14 cellular contexts compared by ENCODE assay signal in genomic region chr7:101677421-101678137, GRCh38. TPM values are rescaled to one million over a fixed set of nuclear protein-coding genes. Genes with fewer than 3 reads are reported as not detected.
DNase-seq lines count a peak whose midpoint lies in the region; ATAC-seq and TF ChIP-seq lines count a peak whose summit lies in the region.
"Had no signal": no experiment of that assay in that cellular context is flagged by ENCODE, and none has a peak within 500 bp of the region (broad histone marks: within the 10 kb centered on the region; RNA-seq: fewer than 3 reads in every experiment).

No MANE protein-coding gene starts in this region.

- no peaks in the 10 kb centered on the region for H3K9me2 ChIP-seq in OCI-LY7 (ENCODE audit: insufficient read depth, low read length)

- peak overlapping the region; percentile 33 for H2AFZ ChIP-seq in mammary epithelial cell (ENCODE audit: low read depth, low read length)
- no peak overlapping the region for H2AFZ ChIP-seq in osteoblast (ENCODE audit: low read length)
- H2AFZ ChIP-seq in OCI-LY7 (ENCODE audit: low read length) = no peak overlapping the region

- H3K9me3 ChIP-seq in mammary epithelial cell (replicated peaks; ENCODE audit: insufficient read depth, low read length) (no peaks in the 10 kb centered on the region), osteoblast (ENCODE audit: low read depth, low read length) (no peaks in the 10 kb centered on the region), OCI-LY7 (ENCODE audit: low read length) (no peaks in the 10 kb centered on the region)

- CTCF ChIA-PET in mammary epithelial cell (lab: Charles Lee; ENCODE audit: low non-redundant PET) (no interaction called here), OCI-LY7 (lab: Charles Lee; ENCODE audit: unreplicated experiment) (no interaction called here)

- H3K27me3 ChIP-seq in mammary epithelial cell (ENCODE audit: insufficient read depth, low read length) (no peaks in the 10 kb centered on the region), osteoblast (ENCODE audit: insufficient read depth, low read length) (no peaks in the 10 kb centered on the region)

- TF ChIP-seq CTCF in mammary epithelial cell (conservative IDR thresholded peaks at IDR 0.05 in 1 of 2, IDR thresholded peaks at IDR 0.05 in 1 of 2; ENCODE audit: extremely low read depth in 1 of 2, insufficient read depth in 1 of 2, low read depth in 1 of 2, low read length in 2 of 2) = no peak
- TF ChIP-seq CTCF in osteoblast (IDR thresholded peaks at IDR 0.05; ENCODE audit: extremely low read depth, low read depth, low read length) = no peak
- TF ChIP-seq CTCF in OCI-LY7 (conservative IDR thresholded peaks at IDR 0.05; ENCODE audit: low read length) = no peak

- DNase-seq in DMS53 (lab: John Stamatoyannopoulos, UW) (peak; percentile 42), DMS53 treated with DMSO at 0.1 percent for 48 hours (lab: John Stamatoyannopoulos, UW; ENCODE audit: unreplicated experiment) (no peak), MV-4-11 (lab: John Stamatoyannopoulos, UW) (peak; percentile 68), mammary epithelial cell (no peak), osteoblast (ENCODE audit: insufficient read length, low spot score, missing footprints) (no peak), OCI-LY7 (ENCODE audit: low spot score) (no peak), G401 (ENCODE audit: low spot score) (no peak)
- DNase-seq: activated CD8-positive, alpha-beta memory T cell treated with anti-CD3 and anti-CD28 coated beads, Interleukin-2, amount 10 ng/mL, durations not matched to agents 7 days and 5 days; GOT3; natural killer cell had no signal

- H3K79me2 ChIP-seq in mammary epithelial cell (ENCODE audit: insufficient read depth, low read length) = no peaks in the 10 kb centered on the region
- H3K79me2 ChIP-seq in osteoblast (ENCODE audit: insufficient read depth, low read length) = no peaks in the 10 kb centered on the region
- no peaks in the 10 kb centered on the region for H3K79me2 ChIP-seq in OCI-LY7 (ENCODE audit: insufficient read depth, low read depth, low read length)

- H3K27ac ChIP-seq in mammary epithelial cell (ENCODE audit: insufficient read depth, low read depth, low read length) = no peak overlapping the region
- H3K27ac ChIP-seq in osteoblast (ENCODE audit: low read depth, low read length) = peak overlapping the region; percentile 44
- no peak overlapping the region for H3K27ac ChIP-seq in OCI-LY7 (ENCODE audit: low read depth, low read length, poor library complexity, severe bottlenecking)
- H3K27ac ChIP-seq: 22Rv1 had no signal

- H3K4me2 ChIP-seq in mammary epithelial cell (ENCODE audit: insufficient read depth, low read depth, low read length) (no peak overlapping the region), osteoblast (ENCODE audit: insufficient read depth, low read length) (peak overlapping the region; percentile 33), OCI-LY7 (ENCODE audit: low read length) (no peak overlapping the region)

- no peak overlapping the region for H3K9ac ChIP-seq in mammary epithelial cell (ENCODE audit: insufficient read depth, low read length)

- BruUV-seq in mammary epithelial cell (replicated peaks; lab: Mats Ljungman, UMichigan) = no TSS peak
- BruUV-seq in OCI-LY7 (replicated peaks; lab: Mats Ljungman, UMichigan) = no TSS peak

- in situ Hi-C loops in mammary epithelial cell (cut with MboI; ENCODE audit: low sequenced_read_pairs in 2 of 2) (loop anchor here in 1 of 2 donors (25.0 kb wide), 1 partner anchor 560 kb away; no protein-coding TSS in a partner anchor), G401 (cut with HindIII; ENCODE audit: low sequenced_read_pairs) (no loop called here)

- H3K36me3 ChIP-seq in mammary epithelial cell (ENCODE audit: insufficient read depth, low read length) (no peaks in the 10 kb centered on the region), osteoblast (ENCODE audit: insufficient read depth, low read length) (no peaks in the 10 kb centered on the region), OCI-LY7 (ENCODE audit: insufficient read depth, low read length) (no peaks in the 10 kb centered on the region)

- 30% methylated on average over 12 of the region's 17 CpGs for WGBS in mammary epithelial cell (ENCODE audit: low coverage, missing lambda C conversion rate)

- H3K4me1 ChIP-seq in mammary epithelial cell (ENCODE audit: insufficient read depth, low read length) (peaks cover 12% of the 10 kb centered on the region), osteoblast (ENCODE audit: insufficient read depth, low read length) (peaks cover 37% of the 10 kb centered on the region), OCI-LY7 (ENCODE audit: insufficient read depth, low read length, poor library complexity, severe bottlenecking) (peaks cover 4% of the 10 kb centered on the region)

- ATAC-seq in HG03457 (IDR thresholded peaks at IDR 0.05; ENCODE audit: unreplicated experiment) = no peak
- ATAC-seq: activated CD8-positive, alpha-beta memory T cell treated with anti-CD3 and anti-CD28 coated beads, Interleukin-2, amount 10 ng/mL, durations not matched to agents 7 days and 5 days; natural killer cell had no signal

- POLR2A ChIA-PET in OCI-LY7 (lab: Charles Lee) = interaction anchor here (0.6 kb wide), 1 partner anchor 94 kb away, joined by 4 read pairs; no protein-coding TSS in a partner anchor

- no peaks in the 10 kb centered on the region for H4K20me1 ChIP-seq in mammary epithelial cell (ENCODE audit: insufficient read depth, low read length)
- no peaks in the 10 kb centered on the region for H4K20me1 ChIP-seq in osteoblast (ENCODE audit: insufficient read depth, low read length)
- H4K20me1 ChIP-seq in OCI-LY7 (ENCODE audit: insufficient read depth, low read length) = no peaks in the 10 kb centered on the region

- dilution Hi-C loops in mammary epithelial cell (cut with HindIII; ENCODE audit: low sequenced_read_pairs) = no loop called here

- H3K4me3 ChIP-seq in mammary epithelial cell (replicated peaks in 1 of 3; ENCODE audit: insufficient read depth in 1 of 3, low read depth in 2 of 3, low read length in 3 of 3) (no peak overlapping the region), osteoblast (ENCODE audit: insufficient read depth, low read length) (no peak overlapping the region), OCI-LY7 (ENCODE audit: low read depth, low read length, poor library complexity, severe bottlenecking) (no peak overlapping the region)

- intact Hi-C loops in mammary epithelial cell (cut with micrococcal nuclease) (no loop called here), OCI-LY7 (cut with micrococcal nuclease; ENCODE audit: unreplicated experiment) (no loop called here)

RNA-seq across cellular contexts. Expression of gene MYL10, which starts 48.5 kb away (rescaled TPM):
- total RNA-seq in mammary epithelial cell (not detected), osteoblast (not detected in 2 replicates), OCI-LY7 (2022) (not detected in 2 replicates)
- not detected for polyA plus RNA-seq in mammary epithelial cell
- not detected for polyA minus RNA-seq in mammary epithelial cell
- not detected in 2 replicates for total RNA-seq in OCI-LY7 (2014; rRNA removed; shearing (Covaris generic))
- 0.17 TPM in 1 of 2 replicates, not detected in the other for total RNA-seq in G401 (2014; rRNA removed; shearing (Covaris generic))
- total RNA-seq: activated CD8-positive, alpha-beta memory T cell treated with anti-CD3 and anti-CD28 coated beads, Interleukin-2, amount 10 ng/mL, durations not matched to agents 7 days and 5 days; kidney epithelial cell; natural killer cell; temporal lobe had no signal

Comparison
In these comparisons a context has a peak if more than half of its experiments do, and no peak if none do; other contexts are left out.
1. DNase-seq: peak in DMS53 (single experiment) and MV-4-11 (single experiment); none in DMS53 treated with DMSO at 0.1 percent for 48 hours (single experiment), mammary epithelial cell (single experiment), osteoblast (single experiment), OCI-LY7 (single experiment) and G401 (single experiment).